In genomic region chr15:40953713-40954074, GRCh38 we compare ENCODE assay signal across 8 cellular contexts. TPM values are rescaled to one million over a fixed set of nuclear protein-coding genes. Genes with fewer than 3 reads are reported as not detected.
DNase-seq lines count a peak whose midpoint lies in the region; ATAC-seq and TF ChIP-seq lines count a peak whose summit lies in the region.

No MANE protein-coding gene starts in this region.

- H4K20me1 ChIP-seq in fibroblast of lung (ENCODE audit: control insufficient read depth, extremely low read depth, insufficient read depth, low read length): no peaks in the 10 kb centered on the region

- peak overlapping the region; percentile 83 for H3K4me2 ChIP-seq in fibroblast of lung (ENCODE audit: extremely low read depth, insufficient read depth, low read length)

- ATAC-seq in GM19395 (IDR thresholded peaks at IDR 0.05; ENCODE audit: unreplicated experiment) (peak; percentile 2), Panc1 (peak; percentile 4; the same call in 1 of the 2 replicates), esophagus mucosa (no peak)

- DNase-seq in Panc1 (ENCODE audit: low read depth, low spot score) (no peak), fibroblast of lung (ENCODE audit: low read depth in 2 of 2) (peak in 1 of 2 donors; percentile 8), retinal pigment epithelial cell (ENCODE audit: low read depth) (no peak), COLO829 (ENCODE audit: low spot score) (no peak)
- DNase-seq in central memory CD4-positive, alpha-beta T cell: no peak
- no peak for DNase-seq in activated CD4-positive, CD25-positive, alpha-beta regulatory T cell treated with anti-CD3 and anti-CD28 coated beads, Interleukin-2, amount 50 U/mL, for 72 hours

- TF ChIP-seq CTCF in Panc1 (IDR thresholded peaks at IDR 0.05) (no peak), fibroblast of lung (conservative IDR thresholded peaks at IDR 0.05 in 1 of 2, IDR thresholded peaks at IDR 0.05 in 1 of 2; ENCODE audit: low read depth in 1 of 2, low read length in 2 of 2) (no peak), retinal pigment epithelial cell (conservative IDR thresholded peaks at IDR 0.05; ENCODE audit: low read depth, low read length) (no peak)

- peak overlapping the region; percentile 1 for H2AFZ ChIP-seq in fibroblast of lung (ENCODE audit: low read length)

- H3K9me3 ChIP-seq in Panc1 (ENCODE audit: control insufficient read depth, insufficient read depth, low read depth, low read length): no peaks in the 10 kb centered on the region
- no peaks in the 10 kb centered on the region for H3K9me3 ChIP-seq in fibroblast of lung (ENCODE audit: control insufficient read depth, insufficient read depth, low read depth, low read length)

- H3K27ac ChIP-seq in Panc1 (ENCODE audit: low read length) (peak overlapping the region; percentile 80), fibroblast of lung (ENCODE audit: insufficient read depth, low read length) (no peak overlapping the region)

- no TSS peak for BruUV-seq in Panc1 (replicated peaks; lab: Mats Ljungman, UMichigan)

- POLR2A ChIA-PET in Panc1 (lab: Charles Lee): interaction anchor here (0.6 kb wide), 1 partner anchor 75 kb away, joined by 3 read pairs; no protein-coding TSS in a partner anchor

- H3K27me3 ChIP-seq in Panc1 (ENCODE audit: control insufficient read depth, insufficient read depth, low read length) (no peaks in the 10 kb centered on the region), fibroblast of lung (ENCODE audit: control insufficient read depth, insufficient read depth, low read length) (no peaks in the 10 kb centered on the region)

- intact Hi-C loops in Panc1 (cut with micrococcal nuclease; ENCODE audit: unreplicated experiment): no loop called here

- H3K9ac ChIP-seq in fibroblast of lung (ENCODE audit: insufficient read depth, low read length): peak overlapping the region; percentile 74

- H3K4me1 ChIP-seq in Panc1 (ENCODE audit: control insufficient read depth, insufficient read depth, low read length): peaks cover 10% of the 10 kb centered on the region
- H3K4me1 ChIP-seq in fibroblast of lung (ENCODE audit: control insufficient read depth, extremely low read depth, insufficient read depth, low read length): peaks cover 2% of the 10 kb centered on the region

- H3K36me3 ChIP-seq in Panc1 (ENCODE audit: control insufficient read depth, insufficient read depth, low read length): peaks cover 2% of the 10 kb centered on the region; the same call in 1 of the 2 replicates
- peaks cover 2% of the 10 kb centered on the region for H3K36me3 ChIP-seq in fibroblast of lung (ENCODE audit: control insufficient read depth, insufficient read depth, low read length)

- no peaks in the 10 kb centered on the region for H3K79me2 ChIP-seq in fibroblast of lung (ENCODE audit: control insufficient read depth, insufficient read depth, low read length)

- in situ Hi-C loops in Panc1 (cut with HindIII; ENCODE audit: low pct_unique_long_range_greater_than_20kb, low sequenced_read_pairs): no loop called here

- CTCF ChIA-PET in Panc1 (lab: Charles Lee): interaction anchor here (0.6 to 1.0 kb wide), 2 partner anchors 12 to 37 kb away, joined by 3 read pairs; no protein-coding TSS in a partner anchor

- H3K4me3 ChIP-seq in Panc1 (ENCODE audit: low read depth in 2 of 2, low read length in 2 of 2) (peak overlapping the region; percentile 87 to 98), fibroblast of lung (replicated peaks in 1 of 4; ENCODE audit: control extremely low read depth in 1 of 4, insufficient read depth in 1 of 4, low read depth in 3 of 4, low read length in 4 of 4) (peak overlapping the region; percentile 56 to 92 (median 70)), retinal pigment epithelial cell (ENCODE audit: low read length) (peak overlapping the region; percentile 83)

RNA-seq across cellular contexts. Expression of gene CHAC1, which starts 0.4 kb away (rescaled TPM):
- 15.5 TPM for total RNA-seq in Panc1 (2021; ENCODE audit: unreplicated experiment)
- 55.8 TPM for polyA plus RNA-seq in Panc1 (2012; ENCODE audit: insufficient read length)
- total RNA-seq in fibroblast of lung: 33.1 and 62.6 TPM in 2 replicates
- polyA plus RNA-seq in fibroblast of lung: 7.5 and 14.8 TPM in 2 replicates
- 8.3 and 18.5 TPM in 2 replicates for polyA plus RNA-seq in fibroblast of lung (2012)
- 7.5 and 16.7 TPM in 2 replicates for polyA minus RNA-seq in fibroblast of lung (ENCODE audit: low replicate concordance)
- 31.8 TPM for total RNA-seq in esophagus mucosa

RNA-seq across cellular contexts. Expression of gene DLL4, which starts 24.6 kb away (rescaled TPM):
- total RNA-seq in Panc1 (2021; ENCODE audit: unreplicated experiment): 0.31 TPM
- 0.29 TPM for polyA plus RNA-seq in Panc1 (2012; ENCODE audit: insufficient read length)
- under 0.01 TPM in 2 replicates for total RNA-seq in fibroblast of lung
- polyA plus RNA-seq in fibroblast of lung: 0.18 and 1.0 TPM in 2 replicates
- polyA plus RNA-seq in fibroblast of lung (2012): 0.22 and 1.5 TPM in 2 replicates
- polyA minus RNA-seq in fibroblast of lung (ENCODE audit: low replicate concordance): 0.39 and 6.4 TPM in 2 replicates
- total RNA-seq in esophagus mucosa: 1.1 TPM

RNA-seq across cellular contexts. Expression of gene VPS18, which starts 59.4 kb away (rescaled TPM):
- 46.7 TPM for total RNA-seq in Panc1 (2021; ENCODE audit: unreplicated experiment)
- 43.1 TPM for polyA plus RNA-seq in Panc1 (2012; ENCODE audit: insufficient read length)
- 33.4 and 36.7 TPM in 2 replicates for total RNA-seq in fibroblast of lung
- polyA plus RNA-seq in fibroblast of lung: 15.5 and 21.3 TPM in 2 replicates
- 23.4 and 29.5 TPM in 2 replicates for polyA plus RNA-seq in fibroblast of lung (2012)
- polyA minus RNA-seq in fibroblast of lung (ENCODE audit: low replicate concordance): 75.7 and 108 TPM in 2 replicates
- total RNA-seq in esophagus mucosa: 10.9 TPM
